26 cellular contexts compared by ENCODE assay signal in genomic region chr1:172354291-172354940, GRCh38.
DNase-seq lines count a peak whose midpoint lies in the region; ATAC-seq and TF ChIP-seq lines count a peak whose summit lies in the region.
"Had no signal": no experiment of that assay in that cellular context is flagged by ENCODE, and none has a peak within 500 bp of the region (broad histone marks: within the 10 kb centered on the region; RNA-seq: fewer than 3 reads in every experiment).

No MANE protein-coding gene starts in this region.

- H3K36me3 ChIP-seq in Caco-2 (ENCODE audit: control insufficient read depth, insufficient read depth, low read length): no peaks in the 10 kb centered on the region
- H3K36me3 ChIP-seq in Panc1 (ENCODE audit: control insufficient read depth, insufficient read depth, low read length): no peaks in the 10 kb centered on the region
- H3K36me3 ChIP-seq: left ventricle myocardium inferior, right lobe of liver, SJSA1, suprapubic skin had no signal

- H3K27me3 ChIP-seq in Caco-2 (replicated peaks; ENCODE audit: control insufficient read depth, insufficient read depth, low read length) (no peaks in the 10 kb centered on the region), Panc1 (ENCODE audit: control insufficient read depth, insufficient read depth, low read length) (no peaks in the 10 kb centered on the region)
- H3K27me3 ChIP-seq: body of pancreas, right lobe of liver, SJSA1, suprapubic skin had no signal

- no peaks in the 10 kb centered on the region for H3K36me3 Mint-ChIP-seq in Caco-2 (ENCODE audit: insufficient read depth, unreplicated experiment)
- peaks cover 2% of the 10 kb centered on the region for H3K36me3 Mint-ChIP-seq in chondrocyte (ENCODE audit: low read depth)
- no peaks in the 10 kb centered on the region for H3K36me3 Mint-ChIP-seq in osteocyte (ENCODE audit: unreplicated experiment)
- H3K36me3 Mint-ChIP-seq in activated naive CD4-positive, alpha-beta T cell treated with anti-CD3 and anti-CD28 coated beads, Interleukin-2, amount 10 ng/mL, durations not matched to agents 7 days and 5 days: peaks cover 2% of the 10 kb centered on the region
- H3K36me3 Mint-ChIP-seq: stimulated activated naive B cell treated with anti-CD40 and anti-IgM and Interleukin-4, amounts not matched to agents 10 μg/mL and 1 μg/mL and 100 μg/mL, for 72 hours had no signal

- H3K4me3 Mint-ChIP-seq in Caco-2 (ENCODE audit: unreplicated experiment) (no peak overlapping the region), chondrocyte (ENCODE audit: unreplicated experiment) (no peak overlapping the region), osteocyte (ENCODE audit: unreplicated experiment) (no peak overlapping the region)
- H3K4me3 Mint-ChIP-seq in activated naive CD4-positive, alpha-beta T cell treated with anti-CD3 and anti-CD28 coated beads, Interleukin-2, amount 10 ng/mL, durations not matched to agents 7 days and 5 days: no peak overlapping the region
- H3K4me3 Mint-ChIP-seq: neural crest cell; stimulated activated naive B cell treated with anti-CD40 and anti-IgM and Interleukin-4, amounts not matched to agents 10 μg/mL and 1 μg/mL and 100 μg/mL, for 72 hours had no signal

- H3K9me3 Mint-ChIP-seq in Caco-2 (ENCODE audit: unreplicated experiment) (peaks cover 10% of the 10 kb centered on the region), chondrocyte (ENCODE audit: low read depth) (no peaks in the 10 kb centered on the region), osteocyte (ENCODE audit: unreplicated experiment) (no peaks in the 10 kb centered on the region)
- no peaks in the 10 kb centered on the region for H3K9me3 Mint-ChIP-seq in activated naive CD4-positive, alpha-beta T cell treated with anti-CD3 and anti-CD28 coated beads, Interleukin-2, amount 10 ng/mL, durations not matched to agents 7 days and 5 days
- H3K9me3 Mint-ChIP-seq: neural crest cell; stimulated activated naive B cell treated with anti-CD40 and anti-IgM and Interleukin-4, amounts not matched to agents 10 μg/mL and 1 μg/mL and 100 μg/mL, for 72 hours had no signal

- DNase-seq in Caco-2 (no peak), Panc1 (ENCODE audit: low read depth, low spot score) (no peak), chondrocyte (ENCODE audit: low spot score) (no peak), osteocyte (ENCODE audit: extremely low spot score, unreplicated experiment) (no peak), DMS153 treated with DMSO at 0.1 percent for 48 hours (lab: John Stamatoyannopoulos, UW; ENCODE audit: unreplicated experiment) (no peak), NCI-H2171 treated with DMSO at 0.1 percent for 48 hours (lab: John Stamatoyannopoulos, UW) (no peak)
- DNase-seq in activated naive CD4-positive, alpha-beta T cell treated with anti-CD3 and anti-CD28 coated beads, Interleukin-2, amount 10 ng/mL, durations not matched to agents 7 days and 5 days: no peak
- DNase-seq: activated CD4-positive, alpha-beta T cell treated with anti-CD3 and anti-CD28 coated beads for 4 hours; activated CD8-positive, alpha-beta memory T cell treated with anti-CD3 and anti-CD28 coated beads for 24 hours; activated gamma-delta T cell treated with Interleukin-2 at 50 U/mL for 16 hours; activated T-cell treated with anti-CD3 and anti-CD28 coated beads, Interleukin-2, amount 50 U/mL, for 1 hour; body of pancreas; C1 segment of cervical spinal cord; IMR-90; left ventricle myocardium inferior; NCI-H1694 treated with DMSO at 0.1 percent for 48 hours; NCI-H2171; NCI-H526; posterior cingulate gyrus; right lobe of liver; stimulated activated CD4-positive, alpha-beta T cell treated with anti-CD3 and anti-CD28 coated beads, Interleukin-4, amount 100 ng/mL, for 24 hours; stimulated activated naive B cell treated with anti-CD40 and anti-IgM and Interleukin-4, amounts not matched to agents 10 μg/mL and 1 μg/mL and 100 μg/mL, for 72 hours had no signal

- intact Hi-C loops in Caco-2 (cut with micrococcal nuclease; ENCODE audit: unreplicated experiment): no loop called here
- intact Hi-C loops in Panc1 (cut with micrococcal nuclease; ENCODE audit: unreplicated experiment): no loop called here

- H3K9me3 ChIP-seq in Caco-2: no peaks in the 10 kb centered on the region; the same call in none of the 2 replicates
- H3K9me3 ChIP-seq in Panc1 (ENCODE audit: control insufficient read depth, insufficient read depth, low read depth, low read length): peaks cover 17% of the 10 kb centered on the region; the same call in 1 of the 2 replicates
- H3K9me3 ChIP-seq: body of pancreas, left ventricle myocardium inferior, right lobe of liver, SJSA1, suprapubic skin had no signal

- TF ChIP-seq CTCF in Caco-2 (IDR thresholded peaks at IDR 0.05; ENCODE audit: insufficient read depth in 1 of 2, low read depth in 1 of 2, low read length in 1 of 2, severe bottlenecking in 1 of 2, unreplicated experiment in 1 of 2) (no peak), Panc1 (IDR thresholded peaks at IDR 0.05) (no peak), chondrocyte (IDR thresholded peaks at IDR 0.05) (no peak), osteocyte (IDR thresholded peaks at IDR 0.05) (no peak)

- no peaks in the 10 kb centered on the region for H3K27me3 Mint-ChIP-seq in Caco-2 (ENCODE audit: insufficient read depth, unreplicated experiment)
- H3K27me3 Mint-ChIP-seq in chondrocyte (ENCODE audit: low read depth): no peaks in the 10 kb centered on the region
- H3K27me3 Mint-ChIP-seq in osteocyte (ENCODE audit: unreplicated experiment): no peaks in the 10 kb centered on the region
- no peaks in the 10 kb centered on the region for H3K27me3 Mint-ChIP-seq in activated naive CD4-positive, alpha-beta T cell treated with anti-CD3 and anti-CD28 coated beads, Interleukin-2, amount 10 ng/mL, durations not matched to agents 7 days and 5 days
- H3K27me3 Mint-ChIP-seq: stimulated activated naive B cell treated with anti-CD40 and anti-IgM and Interleukin-4, amounts not matched to agents 10 μg/mL and 1 μg/mL and 100 μg/mL, for 72 hours had no signal

- H3K27ac Mint-ChIP-seq in Caco-2 (ENCODE audit: unreplicated experiment) (peak overlapping the region; percentile 45), chondrocyte (ENCODE audit: unreplicated experiment) (peak overlapping the region; percentile 70), osteocyte (ENCODE audit: unreplicated experiment) (peak overlapping the region; percentile 36)
- no peak overlapping the region for H3K27ac Mint-ChIP-seq in activated naive CD4-positive, alpha-beta T cell treated with anti-CD3 and anti-CD28 coated beads, Interleukin-2, amount 10 ng/mL, durations not matched to agents 7 days and 5 days

- POLR2A ChIA-PET in Caco-2 (lab: Charles Lee): no interaction called here
- POLR2A ChIA-PET in Panc1 (lab: Charles Lee): no interaction called here

- H3K4me1 Mint-ChIP-seq in Caco-2 (ENCODE audit: low read depth, unreplicated experiment): peaks cover 38% of the 10 kb centered on the region
- H3K4me1 Mint-ChIP-seq in chondrocyte (ENCODE audit: low read depth): peaks cover 91% of the 10 kb centered on the region
- peaks cover 50% of the 10 kb centered on the region for H3K4me1 Mint-ChIP-seq in osteocyte (ENCODE audit: unreplicated experiment)
- H3K4me1 Mint-ChIP-seq in activated naive CD4-positive, alpha-beta T cell treated with anti-CD3 and anti-CD28 coated beads, Interleukin-2, amount 10 ng/mL, durations not matched to agents 7 days and 5 days: peaks cover 39% of the 10 kb centered on the region

- H3K4me1 ChIP-seq in Caco-2: peaks cover 38% of the 10 kb centered on the region
- peaks cover 32% of the 10 kb centered on the region for H3K4me1 ChIP-seq in Panc1 (ENCODE audit: control insufficient read depth, insufficient read depth, low read length)
- H3K4me1 ChIP-seq: right lobe of liver had no signal

- ATAC-seq in Panc1 (no peak), HG03196 (IDR thresholded peaks at IDR 0.05; ENCODE audit: unreplicated experiment) (no peak)
- ATAC-seq: body of pancreas; right lobe of liver; stimulated activated naive B cell treated with anti-CD40 and anti-IgM and Interleukin-4, amounts not matched to agents 10 μg/mL and 1 μg/mL and 100 μg/mL, for 72 hours had no signal

- in situ Hi-C loops in Panc1 (cut with HindIII; ENCODE audit: low pct_unique_long_range_greater_than_20kb, low sequenced_read_pairs): no loop called here

- CTCF ChIA-PET in Caco-2 (lab: Charles Lee): no interaction called here
- CTCF ChIA-PET in Panc1 (lab: Charles Lee): interaction anchor here (0.5 kb wide), 1 partner anchor 40 kb away, joined by 7 read pairs; no protein-coding TSS in a partner anchor
- CTCF ChIA-PET in activated naive CD4-positive, alpha-beta T cell treated with anti-CD3 and anti-CD28 coated beads, Interleukin-2, amount 10 ng/mL, durations not matched to agents 7 days and 5 days (lab: Charles Lee): interaction anchor here (1.0 to 1.7 kb wide), 3 partner anchors 12 to 56 kb away, joined by 3 to 7 read pairs (median 3); no protein-coding TSS in a partner anchor

- H3K27ac ChIP-seq in Panc1 (ENCODE audit: low read length): peak overlapping the region; percentile 100
- H3K27ac ChIP-seq: body of pancreas, left ventricle myocardium inferior, right lobe of liver, SJSA1, suprapubic skin had no signal

- H3K4me3 ChIP-seq in Caco-2 (ENCODE audit: low read depth, low read length): no peak overlapping the region
- H3K4me3 ChIP-seq in Panc1 (ENCODE audit: low read depth in 2 of 2, low read length in 2 of 2): no peak overlapping the region
- H3K4me3 ChIP-seq: body of pancreas, left ventricle myocardium inferior, right lobe of liver, SJSA1, suprapubic skin had no signal

- BruUV-seq in Caco-2 (replicated peaks; lab: Mats Ljungman, UMichigan): no TSS peak
- no TSS peak for BruUV-seq in Panc1 (replicated peaks; lab: Mats Ljungman, UMichigan)
